Comparison of ENCODE assay signal across 8 cellular contexts in the genomic region with DNA sequence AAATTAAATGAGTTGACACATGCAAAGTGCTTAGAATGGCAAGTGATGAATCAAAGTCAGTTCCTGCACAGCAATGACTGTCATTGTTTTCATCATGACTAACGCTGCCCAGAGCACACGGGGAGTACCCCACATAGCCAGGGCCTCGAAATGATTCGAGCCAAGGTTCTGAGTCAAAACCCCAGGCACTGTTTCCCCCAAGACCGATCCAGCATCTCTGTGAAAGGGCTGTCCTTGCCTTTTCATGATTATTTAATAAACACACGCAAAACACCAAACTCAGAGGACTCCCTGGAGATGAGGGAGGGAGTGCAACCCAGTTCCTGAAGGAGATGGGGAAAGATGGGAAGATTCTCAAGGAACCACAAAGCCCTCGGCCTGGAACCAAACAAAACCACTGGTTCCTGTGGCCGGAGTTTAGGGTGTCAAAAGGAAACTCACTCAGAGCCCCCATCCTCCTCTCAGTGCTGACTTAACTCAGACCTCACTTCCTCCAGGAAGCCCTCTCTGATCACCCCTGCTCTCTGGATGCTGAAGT. TPM values are rescaled to one million over a fixed set of nuclear protein-coding genes. Genes with fewer than 3 reads are reported as not detected.
DNase-seq lines count a peak whose midpoint lies in the region; ATAC-seq and TF ChIP-seq lines count a peak whose summit lies in the region.

No MANE protein-coding gene starts in this region.

- no peak for TF ChIP-seq EP300 in esophagus muscularis mucosa (IDR thresholded peaks at IDR 0.05)

- H3K4me1 ChIP-seq in BLaER1 treated with 17β-estradiol and CSF1 and Interleukin-3, amounts not matched to agents 10 nM and 100 nM, result peaks cover 71 to 91% (median 83%) of the 10 kb centered on the region in 10 experiments
- peaks cover 6 to 70% (median 47%) of the 10 kb centered on the region in 4 donors for H3K4me1 ChIP-seq in esophagus muscularis mucosa

- H3K36me3 ChIP-seq in BLaER1 treated with 17β-estradiol and CSF1 and Interleukin-3, amounts not matched to agents 10 nM and 100 nM, result peaks cover 0 to 38% (median 0%) of the 10 kb centered on the region in 11 experiments; a peak in 7 of 22 replicates
- H3K36me3 ChIP-seq in esophagus muscularis mucosa, result no peaks in the 10 kb centered on the region

- peak overlapping the region; percentile 98 for H3K4me3 Mint-ChIP-seq in activated CD4-positive, alpha-beta T cell treated with anti-CD3 and anti-CD28 coated beads, Interleukin-2, amount 10 ng/mL, durations not matched to agents 7 days and 5 days
- H3K4me3 Mint-ChIP-seq in Calu3 (ENCODE audit: low read depth, unreplicated experiment), result no peak overlapping the region

- H3K9me3 Mint-ChIP-seq in activated CD4-positive, alpha-beta T cell treated with anti-CD3 and anti-CD28 coated beads, Interleukin-2, amount 10 ng/mL, durations not matched to agents 7 days and 5 days, result no peaks in the 10 kb centered on the region
- no peaks in the 10 kb centered on the region for H3K9me3 Mint-ChIP-seq in Calu3 (ENCODE audit: low read depth, unreplicated experiment)

- ATAC-seq in HG03175 (IDR thresholded peaks at IDR 0.05; ENCODE audit: unreplicated experiment) (peak; percentile 33), left ventricle myocardium superior (no peak)

- intact Hi-C loops in esophagus muscularis mucosa (cut with DNase I), result no loop called here
- intact Hi-C loops in left ventricle myocardium superior (cut with micrococcal nuclease), result no loop called here
- intact Hi-C loops in Calu3 (cut with micrococcal nuclease; ENCODE audit: unreplicated experiment), result no loop called here

- peaks cover 0 to 55% (median 45%) of the 10 kb centered on the region in 11 experiments; a peak in 18 of 22 replicates for H3K27me3 ChIP-seq in BLaER1 treated with 17β-estradiol and CSF1 and Interleukin-3, amounts not matched to agents 10 nM and 100 nM
- H3K27me3 ChIP-seq in esophagus muscularis mucosa, result peaks cover 0 to 26% (median 0%) of the 10 kb centered on the region in 4 donors

- DNase-seq in activated CD4-positive, alpha-beta T cell treated with anti-CD3 and anti-CD28 coated beads, Interleukin-2, amount 10 ng/mL, durations not matched to agents 7 days and 5 days, result peak; percentile 43
- DNase-seq in esophagus muscularis mucosa (ENCODE audit: extremely low spot score) (no peak), left ventricle myocardium superior (no peak), Calu3 (no peak)
- peak; percentile 31 to 37 for DNase-seq in stimulated activated CD4-positive, alpha-beta T cell treated with anti-CD3 and anti-CD28 coated beads, Interleukin-1b, Interleukin-23, amount 100 ng/mL, for 4 hours (ENCODE audit: low read depth in 2 of 2)
- no peak for DNase-seq in effector CD8-positive, alpha-beta T cell (lab: John Stamatoyannopoulos, UW)

- POLR2A ChIA-PET in activated CD4-positive, alpha-beta T cell treated with anti-CD3 and anti-CD28 coated beads, Interleukin-2, amount 10 ng/mL, durations not matched to agents 7 days and 5 days (lab: Charles Lee), result no interaction called here

- TF ChIP-seq CTCF in esophagus muscularis mucosa (IDR thresholded peaks at IDR 0.05) (no peak), Calu3 (IDR thresholded peaks at IDR 0.05; ENCODE audit: unreplicated experiment) (no peak)

- 62% methylated on average over 8 of the region's 8 CpGs for WGBS in esophagus muscularis mucosa

- H3K27me3 Mint-ChIP-seq in activated CD4-positive, alpha-beta T cell treated with anti-CD3 and anti-CD28 coated beads, Interleukin-2, amount 10 ng/mL, durations not matched to agents 7 days and 5 days, result peaks cover 8% of the 10 kb centered on the region
- H3K27me3 Mint-ChIP-seq in Calu3 (ENCODE audit: unreplicated experiment), result peaks cover 12% of the 10 kb centered on the region

- peak overlapping the region; percentile 93 for H3K27ac Mint-ChIP-seq in activated CD4-positive, alpha-beta T cell treated with anti-CD3 and anti-CD28 coated beads, Interleukin-2, amount 10 ng/mL, durations not matched to agents 7 days and 5 days
- no peak overlapping the region for H3K27ac Mint-ChIP-seq in Calu3 (ENCODE audit: unreplicated experiment)

- no TSS peak for BruUV-seq in Calu3 (replicated peaks; lab: Mats Ljungman, UMichigan)

- H3K4me1 Mint-ChIP-seq in activated CD4-positive, alpha-beta T cell treated with anti-CD3 and anti-CD28 coated beads, Interleukin-2, amount 10 ng/mL, durations not matched to agents 7 days and 5 days, result peaks cover 79% of the 10 kb centered on the region
- no peaks in the 10 kb centered on the region for H3K4me1 Mint-ChIP-seq in Calu3 (ENCODE audit: low read depth, unreplicated experiment)

- peak overlapping the region in 6 of 11 experiments; percentile 8 to 78 (median 68); a peak in 12 of 22 replicates for H3K27ac ChIP-seq in BLaER1 treated with 17β-estradiol and CSF1 and Interleukin-3, amounts not matched to agents 10 nM and 100 nM
- peak overlapping the region in 3 of 4 donors; percentile 50 to 73 (median 67) for H3K27ac ChIP-seq in esophagus muscularis mucosa (replicated peaks in 1 of 4)

- peak overlapping the region in 6 of 11 experiments; percentile 23 to 98 (median 66); a peak in 9 of 22 replicates for H3K9ac ChIP-seq in BLaER1 treated with 17β-estradiol and CSF1 and Interleukin-3, amounts not matched to agents 10 nM and 100 nM

- peak overlapping the region in 5 of 10 experiments; percentile 18 to 98 (median 97); a peak in 7 of 20 replicates for H3K4me3 ChIP-seq in BLaER1 treated with 17β-estradiol and CSF1 and Interleukin-3, amounts not matched to agents 10 nM and 100 nM
- H3K4me3 ChIP-seq in esophagus muscularis mucosa, result no peak overlapping the region

- H3K9me3 ChIP-seq in BLaER1 treated with 17β-estradiol and CSF1 and Interleukin-3, amounts not matched to agents 10 nM and 100 nM (replicated peaks in 1 of 11), result no peaks in the 10 kb centered on the region
- H3K9me3 ChIP-seq in esophagus muscularis mucosa, result no peaks in the 10 kb centered on the region

- CTCF ChIA-PET in activated CD4-positive, alpha-beta T cell treated with anti-CD3 and anti-CD28 coated beads, Interleukin-2, amount 10 ng/mL, durations not matched to agents 7 days and 5 days (lab: Charles Lee), result no interaction called here
- CTCF ChIA-PET in Calu3 (lab: Charles Lee), result no interaction called here

- H4K20me1 ChIP-seq in BLaER1 treated with 17β-estradiol and CSF1 and Interleukin-3, amounts not matched to agents 10 nM and 100 nM, result peaks cover 0 to 71% (median 23%) of the 10 kb centered on the region in 11 experiments; a peak in 16 of 22 replicates

- peaks cover 68% of the 10 kb centered on the region for H3K36me3 Mint-ChIP-seq in activated CD4-positive, alpha-beta T cell treated with anti-CD3 and anti-CD28 coated beads, Interleukin-2, amount 10 ng/mL, durations not matched to agents 7 days and 5 days (ENCODE audit: low read depth)
- H3K36me3 Mint-ChIP-seq in Calu3 (ENCODE audit: insufficient read depth, unreplicated experiment), result peaks cover 7% of the 10 kb centered on the region

- H3K4me2 ChIP-seq in BLaER1 treated with 17β-estradiol and CSF1 and Interleukin-3, amounts not matched to agents 10 nM and 100 nM, result peak overlapping the region; percentile 76 to 96 (median 86)

- no peak for TF ChIP-seq POLR2A in esophagus muscularis mucosa (IDR thresholded peaks at IDR 0.05; ENCODE audit: low read depth)

RNA-seq across cellular contexts. Expression of a gene that starts 3.8 kb away (rescaled TPM):
- 10 to 100 TPM; 81.0 to 86.1 TPM for total RNA-seq in activated CD4-positive, alpha-beta T cell treated with anti-CD3 and anti-CD28 coated beads, Interleukin-2, amount 10 ng/mL, durations not matched to agents 7 days and 5 days
- 10 to 100 TPM; 20.8 to 37.1 (median 24.3) TPM for total RNA-seq in esophagus muscularis mucosa
- 8.3 TPM for total RNA-seq in left ventricle myocardium superior
- total RNA-seq in Calu3 (2022), result 0.31 and 1.3 TPM in 2 replicates

Comparison
In these comparisons a context has a peak if more than half of its experiments do, and no peak if none do; other contexts are left out.
1. DNase-seq: peak in activated CD4-positive, alpha-beta T cell treated with anti-CD3 and anti-CD28 coated beads, Interleukin-2, amount 10 ng/mL, durations not matched to agents 7 days and 5 days (single experiment) and stimulated activated CD4-positive, alpha-beta T cell treated with anti-CD3 and anti-CD28 coated beads, Interleukin-1b, Interleukin-23, amount 100 ng/mL, for 4 hours (2 of 2); none in esophagus muscularis mucosa (single experiment), left ventricle myocardium superior (single experiment), effector CD8-positive, alpha-beta T cell (single experiment) and Calu3 (single experiment).